ENCODE assay signal across 8 cellular contexts in the genomic region with DNA sequence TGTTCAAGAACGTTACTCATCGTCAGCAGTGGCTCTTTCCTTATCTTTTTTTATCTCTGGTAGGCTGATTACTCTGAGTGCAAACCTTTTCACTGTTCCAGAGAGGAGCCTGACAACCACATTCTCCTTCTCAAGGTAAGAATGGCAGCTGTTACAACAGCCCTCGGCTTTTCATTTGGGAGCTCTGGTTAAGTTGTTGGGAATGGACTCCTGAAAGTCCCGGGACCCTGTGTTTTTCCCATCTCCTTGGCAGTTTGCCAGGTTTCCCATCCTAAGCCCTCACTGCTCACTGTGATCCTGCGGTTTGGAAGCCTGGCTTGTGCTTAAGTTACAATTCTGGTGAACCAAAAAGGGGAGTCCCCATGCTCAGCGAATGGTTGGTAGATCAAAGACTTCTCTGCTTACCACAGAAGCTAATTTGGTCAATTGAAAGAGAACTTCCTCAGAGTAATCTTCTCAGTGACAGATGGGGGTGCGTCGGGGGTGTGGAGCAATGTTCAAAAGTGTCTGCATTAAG.
DNase-seq lines count a peak whose midpoint lies in the region; ATAC-seq, FAIRE-seq and TF ChIP-seq lines count a peak whose summit lies in the region.

No MANE protein-coding gene starts in this region.

- H3K4me2 ChIP-seq in K562 (ENCODE audit: insufficient read depth, low read length): no peak overlapping the region

- CTCF ChIA-PET in K562 (lab: Yijun Ruan, JAX; ENCODE audit: low intra/inter-chr PET ratio): no interaction called here

- H3K4me3 ChIP-seq in NB4 (ENCODE audit: low read depth, low read length) (no peak overlapping the region), K562 (no peak overlapping the region)

- POLR2A ChIA-PET in K562 (lab: Yijun Ruan, JAX): no interaction called here

- no peaks in the 10 kb centered on the region for H3K9me3 ChIP-seq in K562 (replicated peaks; ENCODE audit: control insufficient read depth, insufficient read depth, low read depth, low read length)

- no peak overlapping the region for H2AFZ ChIP-seq in K562 (ENCODE audit: low read depth, low read length)

- no peak for FAIRE-seq in K562 (lab: Jason Lieb, UNC)

- no peaks in the 10 kb centered on the region for H3K79me2 ChIP-seq in K562 (ENCODE audit: control insufficient read depth, insufficient read depth, low read length)

- no TSS peak for BruUV-seq in K562 (replicated peaks; lab: Mats Ljungman, UMichigan)

- H3K36me3 ChIP-seq in K562 (ENCODE audit: control insufficient read depth, insufficient read depth, low read length): no peaks in the 10 kb centered on the region

- H3K27me3 ChIP-seq in K562 (ENCODE audit: control insufficient read depth in 2 of 2, insufficient read depth in 2 of 2, low read length in 2 of 2): no peaks in the 10 kb centered on the region

- no peak for TF ChIP-seq EP300 in K562 (IDR thresholded peaks at IDR 0.05; ENCODE audit: low read length)

- intact Hi-C loops in K562 (cut with micrococcal nuclease): no loop called here

- no peak for TF ChIP-seq RAD21 in K562 (CRISPR knock-in tag; conservative IDR thresholded peaks at IDR 0.05 in 1 of 2, IDR thresholded peaks at IDR 0.05 in 1 of 2)

- no peak overlapping the region for H3K27ac ChIP-seq in K562 (ENCODE audit: extremely low read depth, low read depth, low read length)

- peak; percentile 94 for DNase-seq in NB4 (ENCODE audit: low read depth)
- DNase-seq in K562 (ENCODE audit: extremely low read depth in 1 of 4, low spot score in 3 of 4): no peak
- DNase-seq in HPDE6-E6E7 (ENCODE audit: extremely low spot score): no peak
- no peak for DNase-seq in ACHN
- no peak for DNase-seq in DMS79 treated with DMSO at 0.1 percent for 48 hours (lab: John Stamatoyannopoulos, UW)
- DNase-seq in HCEC 1CT: no peak

- in situ Hi-C loops in K562 (cut with MboI): no loop called here
- in situ Hi-C loops in ACHN (cut with HindIII; ENCODE audit: low pct_ligation_motif_present, low pct_unique_long_range_greater_than_20kb, low sequenced_read_pairs): no loop called here

- TF ChIP-seq POLR2A in NB4 (IDR thresholded peaks at IDR 0.05; ENCODE audit: extremely low read depth, insufficient read length): no peak
- no peak for TF ChIP-seq POLR2A in K562 (conservative IDR thresholded peaks at IDR 0.05)

- ATAC-seq in GM18520 (IDR thresholded peaks at IDR 0.05; ENCODE audit: unreplicated experiment): peak; percentile 63
- peak; percentile 87 for ATAC-seq in HG02588 (IDR thresholded peaks at IDR 0.05; ENCODE audit: unreplicated experiment)
- ATAC-seq in K562: no peak

- no peaks in the 10 kb centered on the region for H3K9me1 ChIP-seq in K562 (ENCODE audit: control insufficient read depth, insufficient read depth, low read length)

- no peaks in the 10 kb centered on the region for H3K4me1 ChIP-seq in K562 (replicated peaks in 1 of 2; ENCODE audit: control insufficient read depth in 2 of 2, insufficient read depth in 2 of 2, low read length in 2 of 2)

- no peak for TF ChIP-seq CTCF in NB4 (IDR thresholded peaks at IDR 0.05; ENCODE audit: low read depth, low read length)
- no peak for TF ChIP-seq CTCF in K562 (IDR thresholded peaks at IDR 0.05 in 2 of 3, conservative IDR thresholded peaks at IDR 0.05 in 1 of 3; ENCODE audit: insufficient read depth in 2 of 3, low read depth in 1 of 3, low read length in 3 of 3)

- no peaks in the 10 kb centered on the region for H4K20me1 ChIP-seq in K562 (replicated peaks; ENCODE audit: control insufficient read depth, insufficient read depth, low read length)

- no peak overlapping the region for H3K9ac ChIP-seq in K562 (ENCODE audit: insufficient read depth in 1 of 2, low read depth in 2 of 2, low read length in 2 of 2)

- WGBS in K562 (ENCODE audit: insufficient coverage, low coverage, missing lambda C conversion rate): under 1% methylated on average over 8 of the region's 8 CpGs

TF ChIP-seq in K562, 482 proteins besides CTCF, POLR2A, EP300 and RAD21 (continues in another document):
- peak; percentile 91 for TF ChIP-seq NFIC (IDR thresholded peaks at IDR 0.05)
- no peak for TF ChIP-seq ZBTB1 (CRISPR knock-in tag; IDR thresholded peaks at IDR 0.05; ENCODE audit: borderline replicate concordance, low read depth)
- TF ChIP-seq RAD51 (IDR thresholded peaks at IDR 0.05; ENCODE audit: borderline replicate concordance, low read depth): no peak
- TF ChIP-seq, protein P1, sequence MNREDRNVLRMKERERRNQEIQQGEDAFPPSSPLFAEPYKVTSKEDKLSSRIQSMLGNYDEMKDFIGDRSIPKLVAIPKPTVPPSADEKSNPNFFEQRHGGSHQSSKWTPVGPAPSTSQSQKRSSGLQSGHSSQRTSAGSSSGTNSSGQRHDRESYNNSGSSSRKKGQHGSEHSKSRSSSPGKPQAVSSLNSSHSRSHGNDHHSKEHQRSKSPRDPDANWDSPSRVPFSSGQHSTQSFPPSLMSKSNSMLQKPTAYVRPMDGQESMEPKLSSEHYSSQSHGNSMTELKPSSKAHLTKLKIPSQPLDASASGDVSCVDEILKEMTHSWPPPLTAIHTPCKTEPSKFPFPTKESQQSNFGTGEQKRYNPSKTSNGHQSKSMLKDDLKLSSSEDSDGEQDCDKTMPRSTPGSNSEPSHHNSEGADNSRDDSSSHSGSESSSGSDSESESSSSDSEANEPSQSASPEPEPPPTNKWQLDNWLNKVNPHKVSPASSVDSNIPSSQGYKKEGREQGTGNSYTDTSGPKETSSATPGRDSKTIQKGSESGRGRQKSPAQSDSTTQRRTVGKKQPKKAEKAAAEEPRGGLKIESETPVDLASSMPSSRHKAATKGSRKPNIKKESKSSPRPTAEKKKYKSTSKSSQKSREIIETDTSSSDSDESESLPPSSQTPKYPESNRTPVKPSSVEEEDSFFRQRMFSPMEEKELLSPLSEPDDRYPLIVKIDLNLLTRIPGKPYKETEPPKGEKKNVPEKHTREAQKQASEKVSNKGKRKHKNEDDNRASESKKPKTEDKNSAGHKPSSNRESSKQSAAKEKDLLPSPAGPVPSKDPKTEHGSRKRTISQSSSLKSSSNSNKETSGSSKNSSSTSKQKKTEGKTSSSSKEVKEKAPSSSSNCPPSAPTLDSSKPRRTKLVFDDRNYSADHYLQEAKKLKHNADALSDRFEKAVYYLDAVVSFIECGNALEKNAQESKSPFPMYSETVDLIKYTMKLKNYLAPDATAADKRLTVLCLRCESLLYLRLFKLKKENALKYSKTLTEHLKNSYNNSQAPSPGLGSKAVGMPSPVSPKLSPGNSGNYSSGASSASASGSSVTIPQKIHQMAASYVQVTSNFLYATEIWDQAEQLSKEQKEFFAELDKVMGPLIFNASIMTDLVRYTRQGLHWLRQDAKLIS (CRISPR knock-in tag; IDR thresholded peaks at IDR 0.05): no peak
- TF ChIP-seq, protein P2, sequence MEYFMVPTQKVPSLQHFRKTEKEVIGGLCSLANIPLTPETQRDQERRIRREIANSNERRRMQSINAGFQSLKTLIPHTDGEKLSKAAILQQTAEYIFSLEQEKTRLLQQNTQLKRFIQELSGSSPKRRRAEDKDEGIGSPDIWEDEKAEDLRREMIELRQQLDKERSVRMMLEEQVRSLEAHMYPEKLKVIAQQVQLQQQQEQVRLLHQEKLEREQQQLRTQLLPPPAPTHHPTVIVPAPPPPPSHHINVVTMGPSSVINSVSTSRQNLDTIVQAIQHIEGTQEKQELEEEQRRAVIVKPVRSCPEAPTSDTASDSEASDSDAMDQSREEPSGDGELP (CRISPR knock-in tag; IDR thresholded peaks at IDR 0.05; ENCODE audit: borderline replicate concordance): no peak
- no peak for TF ChIP-seq ZNF668 (CRISPR knock-in tag; IDR thresholded peaks at IDR 0.05)
- no peak for TF ChIP-seq SIX5 (IDR thresholded peaks at IDR 0.05; ENCODE audit: borderline replicate concordance in 1 of 2, insufficient read depth in 1 of 2, low read depth in 1 of 2, low read length in 2 of 2)
- no peak for TF ChIP-seq E2F1 (CRISPR knock-in tag; IDR thresholded peaks at IDR 0.05)
- TF ChIP-seq IRF1 (CRISPR knock-in tag; IDR thresholded peaks at IDR 0.05; ENCODE audit: borderline replicate concordance): no peak
- no peak for TF ChIP-seq THAP12 (CRISPR knock-in tag; IDR thresholded peaks at IDR 0.05)
- TF ChIP-seq RFX1 (IDR thresholded peaks at IDR 0.05): no peak
- peak; percentile 87 for TF ChIP-seq NFIX (CRISPR knock-in tag; IDR thresholded peaks at IDR 0.05; ENCODE audit: low read depth)
- TF ChIP-seq ILF3 (IDR thresholded peaks at IDR 0.05; ENCODE audit: borderline replicate concordance): no peak
- no peak for TF ChIP-seq NCOA4 (IDR thresholded peaks at IDR 0.05; ENCODE audit: partially characterized antibody)
